11 cellular contexts compared by ENCODE assay signal in genomic region chr1:167899253-167899681, GRCh38. TPM values are rescaled to one million over a fixed set of nuclear protein-coding genes. Genes with fewer than 3 reads are reported as not detected.
A peak's percentile ranks its signal among the peaks of the same experiment; 100 is the strongest.
DNase-seq lines count a peak whose midpoint lies in the region; ATAC-seq and TF ChIP-seq lines count a peak whose summit lies in the region.
"Had no signal": no experiment of that assay in that cellular context is flagged by ENCODE, and none has a peak within 500 bp of the region (broad histone marks: within the 10 kb centered on the region; RNA-seq: fewer than 3 reads in every experiment).

No MANE protein-coding gene starts in this region.

- no peak overlapping the region for H3K4me2 ChIP-seq in GM23338

- H3K4me1 Mint-ChIP-seq in GM23338 (peaks cover under 1% of the 10 kb centered on the region), immature natural killer cell (no peaks in the 10 kb centered on the region)

- H3F3A ChIP-seq in GM23338 (replicated peaks; ENCODE audit: low read depth): no peaks in the 10 kb centered on the region

- DNase-seq in adrenal gland (peak; percentile 34 to 90 (median 72)), gastrocnemius medialis (peak; percentile 36 to 50), HPDE6-E6E7 (ENCODE audit: extremely low spot score) (no peak), GM23338 (ENCODE audit: low spot score) (no peak), immature natural killer cell (no peak)
- DNase-seq in stimulated activated CD4-positive, alpha-beta T cell treated with anti-CD3 and anti-CD28 coated beads, Interleukin-4, amount 100 ng/mL, for 4 hours: no peak
- DNase-seq: activated CD8-positive, alpha-beta memory T cell treated with anti-CD3 and anti-CD28 coated beads, Interleukin-2, amount 50 U/mL, for 48 hours; effector CD4-positive, alpha-beta T cell; KBM-7 had no signal

- no peaks in the 10 kb centered on the region for H3K9me3 Mint-ChIP-seq in GM23338
- no peaks in the 10 kb centered on the region for H3K9me3 Mint-ChIP-seq in immature natural killer cell

- 51 to 69% (median 56%) methylated on average over 3 to 4 of the region's 4 CpGs for WGBS in adrenal gland, 4 donors

- H3K36me3 ChIP-seq in adrenal gland (replicated peaks in 1 of 2) (no peaks in the 10 kb centered on the region), gastrocnemius medialis (no peaks in the 10 kb centered on the region), GM23338 (ENCODE audit: insufficient read depth) (no peaks in the 10 kb centered on the region)

- no peaks in the 10 kb centered on the region for H3K27me3 Mint-ChIP-seq in GM23338 (ENCODE audit: insufficient read depth, low read depth, poor library complexity)
- peaks cover 0 to 2% (median 0%) of the 10 kb centered on the region in 3 donors for H3K27me3 Mint-ChIP-seq in immature natural killer cell (ENCODE audit: low read depth in 3 of 3)

- no peaks in the 10 kb centered on the region for H3K9me3 ChIP-seq in adrenal gland (replicated peaks in 1 of 3)
- H3K9me3 ChIP-seq in gastrocnemius medialis: no peaks in the 10 kb centered on the region

- no peaks in the 10 kb centered on the region for H4K20me1 ChIP-seq in GM23338 (replicated peaks; ENCODE audit: insufficient read depth)

- no peaks in the 10 kb centered on the region for H3K27me3 ChIP-seq in adrenal gland
- no peaks in the 10 kb centered on the region for H3K27me3 ChIP-seq in gastrocnemius medialis
- H3K27me3 ChIP-seq in GM23338 (ENCODE audit: insufficient read depth): no peaks in the 10 kb centered on the region

- no peak overlapping the region for H2AFZ ChIP-seq in GM23338

- TF ChIP-seq POLR2A in adrenal gland (IDR thresholded peaks at IDR 0.05) (no peak), gastrocnemius medialis (IDR thresholded peaks at IDR 0.05) (no peak)

- no peak overlapping the region for H3K27ac Mint-ChIP-seq in GM23338
- no peak overlapping the region for H3K27ac Mint-ChIP-seq in immature natural killer cell

- peak; percentile 76 for ATAC-seq in GM18873 (IDR thresholded peaks at IDR 0.05; ENCODE audit: low FRiP score, unreplicated experiment)
- ATAC-seq in HG02610 (IDR thresholded peaks at IDR 0.05; ENCODE audit: unreplicated experiment): peak; percentile 88
- peak; percentile 81 to 94 for ATAC-seq in gastrocnemius medialis
- ATAC-seq in GM23338: no peak

- H3K4me3 Mint-ChIP-seq in GM23338 (no peak overlapping the region), immature natural killer cell (no peak overlapping the region)

- intact Hi-C loops in adrenal gland (cut with DNase I): no loop called here
- intact Hi-C loops in gastrocnemius medialis (cut with DNase I; ENCODE audit: low total_unique reads): no loop called here

- H3K79me2 ChIP-seq in GM23338 (replicated peaks; ENCODE audit: insufficient read depth): no peaks in the 10 kb centered on the region

- H3K27ac ChIP-seq in adrenal gland (no peak overlapping the region), gastrocnemius medialis (peak overlapping the region in 2 of 4 donors; percentile 55 to 61), GM23338 (ENCODE audit: low read depth) (no peak overlapping the region)

- in situ Hi-C loops in gastrocnemius medialis (cut with MboI; ENCODE audit: low sequenced_read_pairs in 4 of 4): no loop called here

- H3K4me3 ChIP-seq in adrenal gland (no peak overlapping the region), gastrocnemius medialis (no peak overlapping the region), GM23338 (no peak overlapping the region)

- no peaks in the 10 kb centered on the region for H3K4me1 ChIP-seq in adrenal gland (replicated peaks in 1 of 2)
- H3K4me1 ChIP-seq in gastrocnemius medialis: peaks cover 4 to 10% of the 10 kb centered on the region in 2 donors
- 0 out of 2 replicates have a peak, but pooled peaks cover under 1% of the 10 kb centered on the region for H3K4me1 ChIP-seq in GM23338 (ENCODE audit: insufficient read depth)

- H3K9me2 ChIP-seq in GM23338 (ENCODE audit: insufficient read depth): no peaks in the 10 kb centered on the region

- TF ChIP-seq CTCF in adrenal gland (IDR thresholded peaks at IDR 0.05): no peak
- TF ChIP-seq CTCF in gastrocnemius medialis (IDR thresholded peaks at IDR 0.05 in 4 of 5, conservative IDR thresholded peaks at IDR 0.05 in 1 of 5): no peak
- no peak for TF ChIP-seq CTCF in GM23338 (conservative IDR thresholded peaks at IDR 0.05; ENCODE audit: low read depth in 2 of 2)

- H3K36me3 Mint-ChIP-seq in GM23338 (ENCODE audit: low read depth) (no peaks in the 10 kb centered on the region), immature natural killer cell (no peaks in the 10 kb centered on the region)

TF ChIP-seq in GM23338, 12 proteins besides CTCF, POLR2A, EP300 and RAD21:
- no peak for TF ChIP-seq POLR2AphosphoS5 (IDR thresholded peaks at IDR 0.05; ENCODE audit: low read depth)
- TF ChIP-seq NANOG (IDR thresholded peaks at IDR 0.05; ENCODE audit: borderline replicate concordance): no peak
- TF ChIP-seq EZH2phosphoT487 (IDR thresholded peaks at IDR 0.05; ENCODE audit: unreplicated experiment): no peak
- no peak for TF ChIP-seq STAT1 (IDR thresholded peaks at IDR 0.05; ENCODE audit: unreplicated experiment)
- TF ChIP-seq ZNF331 (CRISPR knock-in tag; IDR thresholded peaks at IDR 0.05; ENCODE audit: low read depth): no peak

RNA-seq across cellular contexts. Expression of gene ADCY10, which starts 14.7 kb away (rescaled TPM):
- total RNA-seq in adrenal gland (under 1 TPM in 6 of 8 donors, not detected in 2; 0.07 to 0.48 (median 0.18) TPM), gastrocnemius medialis (1 to 10 TPM in 1 of 4 donors, under 1 TPM in 1, not detected in 2; 0.07 to 1.2 TPM)
- polyA plus RNA-seq in adrenal gland (under 1 TPM; 0.24 to 0.40 (median 0.38) TPM), GM23338 (2016; fragmentation: Nextera tagmentation; extraction: Ambion mirVana) (not detected in 2 replicates), immature natural killer cell (not detected)
- not detected in 2 replicates for total RNA-seq in GM23338 (2014; rRNA removed; shearing (Covaris generic))

RNA-seq across cellular contexts. Expression of gene DCAF6, which starts 37.2 kb away (rescaled TPM):
- total RNA-seq in adrenal gland (100 to 1,000 TPM in 4 of 8 donors, 10 to 100 TPM in 4; 57.8 to 160 (median 105) TPM), gastrocnemius medialis (100 to 1,000 TPM; 365 to 466 (median 389) TPM)
- polyA plus RNA-seq in adrenal gland (10 to 100 TPM; 46.4 to 88.0 (median 50.9) TPM), GM23338 (2016; fragmentation: Nextera tagmentation; extraction: Ambion mirVana) (16.7 and 18.6 TPM in 2 replicates), immature natural killer cell (10 to 100 TPM in 2 of 3 donors, 1 to 10 TPM in 1; 9.6 to 13.6 (median 10.3) TPM)
- total RNA-seq in GM23338 (2014; rRNA removed; shearing (Covaris generic)): 24.6 and 27.3 TPM in 2 replicates

RNA-seq across cellular contexts. Expression of gene MPC2, which starts 37.6 kb away (rescaled TPM):
- total RNA-seq in adrenal gland (100 to 1,000 TPM in 5 of 8 donors, 10 to 100 TPM in 3; 68.3 to 157 (median 111) TPM), gastrocnemius medialis (100 to 1,000 TPM in 2 of 4 donors, 10 to 100 TPM in 2; 88.2 to 140 (median 100.0) TPM)
- polyA plus RNA-seq in adrenal gland (100 to 1,000 TPM in 1 of 3 donors, 10 to 100 TPM in 2; 50.0 to 173 (median 84.4) TPM), GM23338 (2016; fragmentation: Nextera tagmentation; extraction: Ambion mirVana) (71.0 and 76.9 TPM in 2 replicates), immature natural killer cell (100 to 1,000 TPM in 2 of 3 donors, 10 to 100 TPM in 1; 76.5 to 119 (median 104) TPM)
- total RNA-seq in GM23338 (2014; rRNA removed; shearing (Covaris generic)): 21.6 and 37.2 TPM in 2 replicates

Comparison
In these comparisons a context has a peak if more than half of its experiments do, and no peak if none do; other contexts are left out.
1. DNase-seq: peak in adrenal gland (7 of 7) and gastrocnemius medialis (2 of 2); none in HPDE6-E6E7 (single experiment), stimulated activated CD4-positive, alpha-beta T cell treated with anti-CD3 and anti-CD28 coated beads, Interleukin-4, amount 100 ng/mL, for 4 hours (0 of 2), GM23338 (single experiment) and immature natural killer cell (0 of 3).